ENCODE assay signal across 11 cellular contexts in genomic region chr3:188170461-188171459, GRCh38. TPM values are rescaled to one million over a fixed set of nuclear protein-coding genes. Genes with fewer than 3 reads are reported as not detected.
DNase-seq lines count a peak whose midpoint lies in the region; ATAC-seq lines count a peak whose summit lies in the region.
"Had no signal": no experiment of that assay in that cellular context is flagged by ENCODE, and none has a peak within 500 bp of the region (broad histone marks: within the 10 kb centered on the region; RNA-seq: fewer than 3 reads in every experiment).

No MANE protein-coding gene starts in this region.

- DNase-seq in T follicular helper cell (ENCODE audit: low read depth) (peak; percentile 3), immature natural killer cell (no peak), NCI-H748 (lab: John Stamatoyannopoulos, UW; ENCODE audit: unreplicated experiment) (no peak), NCI-H226 (no peak)
- peak; percentile 70 for DNase-seq in activated T-cell treated with anti-CD3 and anti-CD28 coated beads, Interleukin-2, amount 50 U/mL, for 24 hours
- peak; percentile 68 for DNase-seq in stimulated activated CD8-positive, alpha-beta memory T cell treated with anti-CD3 and anti-CD28 coated beads, Interleukin-4, amount 100 ng/mL, for 48 hours
- DNase-seq: erythroblast, NCI-H2171 treated with DMSO at 0.1 percent for 48 hours had no signal

- ATAC-seq in GM18520 (IDR thresholded peaks at IDR 0.05; ENCODE audit: unreplicated experiment) (no peak), GM21529 (IDR thresholded peaks at IDR 0.05; ENCODE audit: unreplicated experiment) (no peak)

- H3K9me3 Mint-ChIP-seq in activated T-cell treated with anti-CD3 and anti-CD28 coated beads, Interleukin-2, amount 50 U/mL, for 24 hours = no peaks in the 10 kb centered on the region
- no peaks in the 10 kb centered on the region for H3K9me3 Mint-ChIP-seq in immature natural killer cell
- H3K9me3 Mint-ChIP-seq: mesothelial cell of epicardium had no signal

- no peaks in the 10 kb centered on the region for H3K27me3 Mint-ChIP-seq in activated T-cell treated with anti-CD3 and anti-CD28 coated beads, Interleukin-2, amount 50 U/mL, for 24 hours
- no peaks in the 10 kb centered on the region for H3K27me3 Mint-ChIP-seq in immature natural killer cell (ENCODE audit: low read depth in 3 of 3)

- peaks cover 60% of the 10 kb centered on the region for H3K4me1 Mint-ChIP-seq in activated T-cell treated with anti-CD3 and anti-CD28 coated beads, Interleukin-2, amount 50 U/mL, for 24 hours (ENCODE audit: low read depth)
- H3K4me1 Mint-ChIP-seq in immature natural killer cell = peaks cover 54 to 55% of the 10 kb centered on the region in 2 donors

- H3K4me3 Mint-ChIP-seq in activated T-cell treated with anti-CD3 and anti-CD28 coated beads, Interleukin-2, amount 50 U/mL, for 24 hours = peak overlapping the region; percentile 0
- H3K4me3 Mint-ChIP-seq in immature natural killer cell = no peak overlapping the region
- H3K4me3 Mint-ChIP-seq: mesothelial cell of epicardium had no signal

- H3K36me3 Mint-ChIP-seq in activated T-cell treated with anti-CD3 and anti-CD28 coated beads, Interleukin-2, amount 50 U/mL, for 24 hours (ENCODE audit: low read depth) = peaks cover 10% of the 10 kb centered on the region
- peaks cover 0 to 12% (median 7%) of the 10 kb centered on the region in 3 donors for H3K36me3 Mint-ChIP-seq in immature natural killer cell

- H3K27ac Mint-ChIP-seq in activated T-cell treated with anti-CD3 and anti-CD28 coated beads, Interleukin-2, amount 50 U/mL, for 24 hours = peak overlapping the region; percentile 93
- peak overlapping the region in 4 of 6 donors; percentile 19 to 58 (median 26) for H3K27ac Mint-ChIP-seq in immature natural killer cell
- H3K27ac Mint-ChIP-seq: mesothelial cell of epicardium had no signal

RNA-seq across cellular contexts. Expression of gene LPP, which starts 16.8 kb away (rescaled TPM):
- 10 to 100 TPM in 2 of 3 donors, 1 to 10 TPM in 1; 6.5 to 33.5 (median 11.3) TPM for polyA plus RNA-seq in immature natural killer cell

Comparison
In these comparisons a context has a peak if more than half of its experiments do, and no peak if none do; other contexts are left out.
1. DNase-seq: peak in T follicular helper cell (single experiment), activated T-cell treated with anti-CD3 and anti-CD28 coated beads, Interleukin-2, amount 50 U/mL, for 24 hours (single experiment) and stimulated activated CD8-positive, alpha-beta memory T cell treated with anti-CD3 and anti-CD28 coated beads, Interleukin-4, amount 100 ng/mL, for 48 hours (single experiment); none in immature natural killer cell (0 of 3), NCI-H748 (single experiment) and NCI-H226 (single experiment).